In genomic region chr22:45006873-45007246, GRCh38 we compare ENCODE assay signal across 1 cellular context.
TF ChIP-seq lines count a peak whose summit lies in the region.

No MANE protein-coding gene starts in this region.

TF ChIP-seq in HEK293, 187 proteins besides CTCF, POLR2A, EP300 and RAD21 (continued from another document and continues in another):
- TF ChIP-seq ZNF473 (tag by site-specific recombination; IDR thresholded peaks at IDR 0.05) = no peak
- TF ChIP-seq GFI1B (tag by site-specific recombination; IDR thresholded peaks at IDR 0.05) = 0 out of 2 replicates have a peak, but pooled peaks have one; percentile 18
- no peak for TF ChIP-seq ZNF24 (tag by site-specific recombination; IDR thresholded peaks at IDR 0.05)
- peak; percentile 32; the same call in 1 of the 2 replicates for TF ChIP-seq GLIS1 (tag by site-specific recombination; IDR thresholded peaks at IDR 0.05)
- no peak for TF ChIP-seq ZNF248 (tag by site-specific recombination; IDR thresholded peaks at IDR 0.05)
- peak; percentile 78 for TF ChIP-seq GLIS2 (tag by site-specific recombination; IDR thresholded peaks at IDR 0.05)
- no peak for TF ChIP-seq ZNF10 (tag by site-specific recombination; IDR thresholded peaks at IDR 0.05)
- no peak for TF ChIP-seq ZNF623 (tag by site-specific recombination; IDR thresholded peaks at IDR 0.05)
- TF ChIP-seq KLF1 (tag by site-specific recombination; IDR thresholded peaks at IDR 0.05) = no peak
- TF ChIP-seq ZNF324 (tag by site-specific recombination; IDR thresholded peaks at IDR 0.05) = no peak
- no peak for TF ChIP-seq ZNF488 (tag by site-specific recombination; IDR thresholded peaks at IDR 0.05)
- no peak for TF ChIP-seq ZNF791 (tag by site-specific recombination; IDR thresholded peaks at IDR 0.05)
- TF ChIP-seq ZNF184 (tag by site-specific recombination; IDR thresholded peaks at IDR 0.05) = 0 out of 2 replicates have a peak, but pooled peaks have one; percentile 23
- no peak for TF ChIP-seq ZNF548 (tag by site-specific recombination; IDR thresholded peaks at IDR 0.05)
- no peak for TF ChIP-seq ZNF830 (tag by site-specific recombination; IDR thresholded peaks at IDR 0.05; ENCODE audit: low read depth)
- TF ChIP-seq BCL11A (tag by site-specific recombination; IDR thresholded peaks at IDR 0.05; ENCODE audit: low read depth) = no peak
- no peak for TF ChIP-seq OSR2 (tag by site-specific recombination; IDR thresholded peaks at IDR 0.05)
- TF ChIP-seq HOXD13 (CRISPR knock-in tag; IDR thresholded peaks at IDR 0.05; ENCODE audit: borderline replicate concordance) = no peak
- no peak; the same call in 1 of the 2 replicates for TF ChIP-seq ZNF76 (tag by site-specific recombination; IDR thresholded peaks at IDR 0.05; ENCODE audit: borderline replicate concordance, low read depth)
- no peak for TF ChIP-seq AEBP2 (tag by site-specific recombination; IDR thresholded peaks at IDR 0.05; ENCODE audit: borderline replicate concordance)
- peak; percentile 20; the same call in 1 of the 2 replicates for TF ChIP-seq ZEB2 (tag by site-specific recombination; IDR thresholded peaks at IDR 0.05)
- no peak for TF ChIP-seq ZNF335 (tag by site-specific recombination; conservative IDR thresholded peaks at IDR 0.05)
- TF ChIP-seq ZNF544 (tag by site-specific recombination; IDR thresholded peaks at IDR 0.05) = no peak
- TF ChIP-seq, protein P1, sequence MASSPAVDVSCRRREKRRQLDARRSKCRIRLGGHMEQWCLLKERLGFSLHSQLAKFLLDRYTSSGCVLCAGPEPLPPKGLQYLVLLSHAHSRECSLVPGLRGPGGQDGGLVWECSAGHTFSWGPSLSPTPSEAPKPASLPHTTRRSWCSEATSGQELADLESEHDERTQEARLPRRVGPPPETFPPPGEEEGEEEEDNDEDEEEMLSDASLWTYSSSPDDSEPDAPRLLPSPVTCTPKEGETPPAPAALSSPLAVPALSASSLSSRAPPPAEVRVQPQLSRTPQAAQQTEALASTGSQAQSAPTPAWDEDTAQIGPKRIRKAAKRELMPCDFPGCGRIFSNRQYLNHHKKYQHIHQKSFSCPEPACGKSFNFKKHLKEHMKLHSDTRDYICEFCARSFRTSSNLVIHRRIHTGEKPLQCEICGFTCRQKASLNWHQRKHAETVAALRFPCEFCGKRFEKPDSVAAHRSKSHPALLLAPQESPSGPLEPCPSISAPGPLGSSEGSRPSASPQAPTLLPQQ (tag by site-specific recombination; IDR thresholded peaks at IDR 0.05) = peak; percentile 69
- no peak for TF ChIP-seq ZNF311 (tag by site-specific recombination; IDR thresholded peaks at IDR 0.05; ENCODE audit: borderline replicate concordance)
- no peak for TF ChIP-seq SALL2 (tag by site-specific recombination; IDR thresholded peaks at IDR 0.05; ENCODE audit: borderline replicate concordance)
- TF ChIP-seq ZFP69B (tag by site-specific recombination; IDR thresholded peaks at IDR 0.05) = 0 out of 2 replicates have a peak, but pooled peaks have one; percentile 29
- TF ChIP-seq ZNF701 (tag by site-specific recombination; IDR thresholded peaks at IDR 0.05) = no peak
- TF ChIP-seq ZNF148 (tag by site-specific recombination; IDR thresholded peaks at IDR 0.05; ENCODE audit: borderline replicate concordance) = no peak
- TF ChIP-seq ZSCAN18 (tag by site-specific recombination; IDR thresholded peaks at IDR 0.05) = no peak
- TF ChIP-seq TCF7L2 (IDR thresholded peaks at IDR 0.05; ENCODE audit: borderline replicate concordance, low read depth, low read length) = no peak
- TF ChIP-seq ZBTB48 (tag by site-specific recombination; IDR thresholded peaks at IDR 0.05) = no peak
- TF ChIP-seq, protein P2, sequence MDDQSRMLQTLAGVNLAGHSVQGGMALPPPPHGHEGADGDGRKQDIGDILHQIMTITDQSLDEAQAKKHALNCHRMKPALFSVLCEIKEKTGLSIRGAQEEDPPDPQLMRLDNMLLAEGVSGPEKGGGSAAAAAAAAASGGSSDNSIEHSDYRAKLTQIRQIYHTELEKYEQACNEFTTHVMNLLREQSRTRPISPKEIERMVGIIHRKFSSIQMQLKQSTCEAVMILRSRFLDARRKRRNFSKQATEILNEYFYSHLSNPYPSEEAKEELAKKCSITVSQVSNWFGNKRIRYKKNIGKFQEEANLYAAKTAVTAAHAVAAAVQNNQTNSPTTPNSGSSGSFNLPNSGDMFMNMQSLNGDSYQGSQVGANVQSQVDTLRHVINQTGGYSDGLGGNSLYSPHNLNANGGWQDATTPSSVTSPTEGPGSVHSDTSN (CRISPR knock-in tag; IDR thresholded peaks at IDR 0.05) = no peak
- TF ChIP-seq ZNF777 (tag by site-specific recombination; IDR thresholded peaks at IDR 0.05; ENCODE audit: borderline replicate concordance) = no peak
- TF ChIP-seq WT1 (tag by site-specific recombination; IDR thresholded peaks at IDR 0.05) = no peak
- no peak for TF ChIP-seq KLF7 (tag by site-specific recombination; IDR thresholded peaks at IDR 0.05; ENCODE audit: borderline replicate concordance)
- TF ChIP-seq ZNF292 (tag by site-specific recombination; IDR thresholded peaks at IDR 0.05; ENCODE audit: borderline replicate concordance, low read depth) = no peak
- TF ChIP-seq, protein P3, sequence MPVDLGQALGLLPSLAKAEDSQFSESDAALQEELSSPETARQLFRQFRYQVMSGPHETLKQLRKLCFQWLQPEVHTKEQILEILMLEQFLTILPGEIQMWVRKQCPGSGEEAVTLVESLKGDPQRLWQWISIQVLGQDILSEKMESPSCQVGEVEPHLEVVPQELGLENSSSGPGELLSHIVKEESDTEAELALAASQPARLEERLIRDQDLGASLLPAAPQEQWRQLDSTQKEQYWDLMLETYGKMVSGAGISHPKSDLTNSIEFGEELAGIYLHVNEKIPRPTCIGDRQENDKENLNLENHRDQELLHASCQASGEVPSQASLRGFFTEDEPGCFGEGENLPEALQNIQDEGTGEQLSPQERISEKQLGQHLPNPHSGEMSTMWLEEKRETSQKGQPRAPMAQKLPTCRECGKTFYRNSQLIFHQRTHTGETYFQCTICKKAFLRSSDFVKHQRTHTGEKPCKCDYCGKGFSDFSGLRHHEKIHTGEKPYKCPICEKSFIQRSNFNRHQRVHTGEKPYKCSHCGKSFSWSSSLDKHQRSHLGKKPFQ (tag by site-specific recombination; IDR thresholded peaks at IDR 0.05) = no peak
- peak; percentile 95 for TF ChIP-seq PRDM10 (tag by site-specific recombination; IDR thresholded peaks at IDR 0.05)
- peak; percentile 52; the same call in 1 of the 2 replicates for TF ChIP-seq YY1 (tag by site-specific recombination; IDR thresholded peaks at IDR 0.05)
- TF ChIP-seq ZNF416 (tag by site-specific recombination; IDR thresholded peaks at IDR 0.05) = no peak
- TF ChIP-seq ZNF518A (tag by site-specific recombination; conservative IDR thresholded peaks at IDR 0.05; ENCODE audit: low read depth) = no peak
- TF ChIP-seq ZNF155 (tag by site-specific recombination; IDR thresholded peaks at IDR 0.05) = no peak
- no peak for TF ChIP-seq ZSCAN23 (tag by site-specific recombination; IDR thresholded peaks at IDR 0.05)
